Comparison of ENCODE assay signal across 16 cellular contexts in genomic region chr2:127045792-127046501, GRCh38.
DNase-seq lines count a peak whose midpoint lies in the region; ATAC-seq and TF ChIP-seq lines count a peak whose summit lies in the region.
"Had no signal": no experiment of that assay in that cellular context is flagged by ENCODE, and none has a peak within 500 bp of the region (broad histone marks: within the 10 kb centered on the region; RNA-seq: fewer than 3 reads in every experiment).

No MANE protein-coding gene starts in this region.

- peaks cover 23% of the 10 kb centered on the region for H3K36me3 Mint-ChIP-seq in activated T-helper 17 cell treated with anti-CD3 and anti-CD28 coated beads, Interleukin-2, amount 50 U/mL, for 72 hours (ENCODE audit: low read depth)

- H2AFZ ChIP-seq in hepatocyte = no peak overlapping the region

- no peaks in the 10 kb centered on the region for H4K20me1 ChIP-seq in hepatocyte (ENCODE audit: insufficient read depth, poor library complexity, severe bottlenecking)

- H3K27me3 ChIP-seq in hepatocyte (no peaks in the 10 kb centered on the region), skeletal muscle satellite cell (ENCODE audit: control insufficient read depth, insufficient read depth, low read length) (no peaks in the 10 kb centered on the region)
- H3K27me3 ChIP-seq: ovary, upper lobe of right lung had no signal

- no peaks in the 10 kb centered on the region for H3K9me3 ChIP-seq in hepatocyte (ENCODE audit: low read depth)
- H3K9me3 ChIP-seq in skeletal muscle satellite cell (replicated peaks; ENCODE audit: low read length) = no peaks in the 10 kb centered on the region
- H3K9me3 ChIP-seq: ovary, upper lobe of right lung had no signal

- peak overlapping the region; percentile 31 for H3K9ac ChIP-seq in skeletal muscle satellite cell (ENCODE audit: low read depth, low read length)

- H3K4me1 Mint-ChIP-seq in activated T-helper 17 cell treated with anti-CD3 and anti-CD28 coated beads, Interleukin-2, amount 50 U/mL, for 72 hours = peaks cover 4% of the 10 kb centered on the region

- no peaks in the 10 kb centered on the region for H3K79me2 ChIP-seq in hepatocyte

- no peaks in the 10 kb centered on the region for H3K9me2 ChIP-seq in hepatocyte (replicated peaks; ENCODE audit: insufficient read depth)

- H3K4me3 ChIP-seq in hepatocyte (no peak overlapping the region), skeletal muscle satellite cell (ENCODE audit: low read length) (no peak overlapping the region)
- H3K4me3 ChIP-seq: ovary, upper lobe of right lung had no signal

- peak overlapping the region; percentile 7 for H3K27ac Mint-ChIP-seq in activated T-helper 17 cell treated with anti-CD3 and anti-CD28 coated beads, Interleukin-2, amount 50 U/mL, for 72 hours
- H3K27ac Mint-ChIP-seq: T-cell had no signal

- H3K27ac ChIP-seq in hepatocyte = no peak overlapping the region
- H3K27ac ChIP-seq: ovary, upper lobe of right lung had no signal

- TF ChIP-seq CTCF in hepatocyte (IDR thresholded peaks at IDR 0.05; ENCODE audit: poor library complexity) = no peak

- DNase-seq in activated CD4-positive, alpha-beta T cell treated with anti-CD3 and anti-CD28 coated beads for 48 hours = peak; percentile 2
- DNase-seq in activated CD4-positive, alpha-beta T cell treated with anti-CD3 and anti-CD28 coated beads for 1 hour = no peak
- DNase-seq in hepatocyte (ENCODE audit: low spot score) (peak; percentile 4), SHP77 (lab: John Stamatoyannopoulos, UW) (no peak), SKM-1 treated with dmso at 0.1 percent for 144 hours (lab: John Stamatoyannopoulos, UW; ENCODE audit: unreplicated experiment) (no peak), MV-4-11 (lab: John Stamatoyannopoulos, UW) (no peak)
- DNase-seq: amygdala, mesendoderm, NCI-H1694 treated with DMSO at 0.1 percent for 48 hours, NCI-H526, upper lobe of right lung had no signal

- peaks cover 4% of the 10 kb centered on the region for H3K4me1 ChIP-seq in hepatocyte (ENCODE audit: insufficient read depth)
- peaks cover 16% of the 10 kb centered on the region for H3K4me1 ChIP-seq in skeletal muscle satellite cell (ENCODE audit: control insufficient read depth, insufficient read depth, low read length)
- H3K4me1 ChIP-seq: upper lobe of right lung had no signal

- H3K4me2 ChIP-seq in hepatocyte (no peak overlapping the region), skeletal muscle satellite cell (ENCODE audit: low read length) (no peak overlapping the region)

- no peaks in the 10 kb centered on the region for H3K27me3 Mint-ChIP-seq in activated T-helper 17 cell treated with anti-CD3 and anti-CD28 coated beads, Interleukin-2, amount 50 U/mL, for 72 hours
- H3K27me3 Mint-ChIP-seq: T-cell had no signal

- H3K36me3 ChIP-seq in hepatocyte (replicated peaks; ENCODE audit: insufficient read depth, low read depth) (no peaks in the 10 kb centered on the region), skeletal muscle satellite cell (ENCODE audit: insufficient read depth, low read length) (peaks cover 41% of the 10 kb centered on the region)
- H3K36me3 ChIP-seq: ovary, upper lobe of right lung had no signal

- H3K4me3 Mint-ChIP-seq in activated T-helper 17 cell treated with anti-CD3 and anti-CD28 coated beads, Interleukin-2, amount 50 U/mL, for 72 hours = no peak overlapping the region
- H3K4me3 Mint-ChIP-seq: T-cell had no signal

- no peak for ATAC-seq in activated T-helper 17 cell treated with anti-CD3 and anti-CD28 coated beads, Interleukin-2, amount 50 U/mL, for 72 hours (replicated peaks)
- ATAC-seq: activated CD4-positive, CD25-positive, alpha-beta regulatory T cell treated with anti-CD3 and anti-CD28 coated beads, Interleukin-2, amount 50 U/mL, for 24 hours; T-cell; upper lobe of right lung had no signal

- H3K9me3 Mint-ChIP-seq in activated T-helper 17 cell treated with anti-CD3 and anti-CD28 coated beads, Interleukin-2, amount 50 U/mL, for 72 hours = no peaks in the 10 kb centered on the region
- H3K9me3 Mint-ChIP-seq: T-cell had no signal

- WGBS in hepatocyte (ENCODE audit: low lambda C conversion rate, missing lambda C conversion rate) = 84% methylated on average over 20 of the region's 20 CpGs

Comparison
In these comparisons a context has a peak if more than half of its experiments do, and no peak if none do; other contexts are left out.
1. DNase-seq: peak in activated CD4-positive, alpha-beta T cell treated with anti-CD3 and anti-CD28 coated beads for 48 hours (single experiment) and hepatocyte (single experiment); none in activated CD4-positive, alpha-beta T cell treated with anti-CD3 and anti-CD28 coated beads for 1 hour (single experiment), SHP77 (0 of 2), SKM-1 treated with dmso at 0.1 percent for 144 hours (single experiment) and MV-4-11 (single experiment).